ENCODE assay signal across 27 cellular contexts in genomic region chr2:133342283-133342895, GRCh38.
"Had no signal": no experiment of that assay in that cellular context is flagged by ENCODE, and none has a peak within 500 bp of the region (broad histone marks: within the 10 kb centered on the region; RNA-seq: fewer than 3 reads in every experiment).

No MANE protein-coding gene starts in this region.

- H3K36me3 Mint-ChIP-seq: activated CD4-positive, alpha-beta memory T cell treated with anti-CD3 and anti-CD28 coated beads for 36 hours; activated naive CD8-positive, alpha-beta T cell treated with anti-CD3 and anti-CD28 coated beads, Interleukin-2, amount 10 ng/mL, durations not matched to agents 7 days and 5 days; naive thymus-derived CD4-positive, alpha-beta T cell had no signal

- H3K4me3 Mint-ChIP-seq: activated CD4-positive, alpha-beta memory T cell treated with anti-CD3 and anti-CD28 coated beads for 36 hours; activated naive CD4-positive, alpha-beta T cell treated with anti-CD3 and anti-CD28 coated beads for 36 hours; activated naive CD8-positive, alpha-beta T cell treated with anti-CD3 and anti-CD28 coated beads, Interleukin-2, amount 10 ng/mL, durations not matched to agents 7 days and 5 days; activated T-cell treated with anti-CD3 and anti-CD28 coated beads, Interleukin-2, amount 50 U/mL, for 72 hours; naive thymus-derived CD4-positive, alpha-beta T cell; stimulated activated naive CD8-positive, alpha-beta T cell treated with anti-CD3 and anti-CD28 coated beads, Interleukin-15, Interleukin-2, amounts not matched to agents 100 ng/mL and 50 ng/mL, for 24 hours; T-helper 1 cell treated with Interleukin-12 subunit alpha and Interleukin-12 subunit beta and Interleukin-4 antibody, amounts not matched to agents 30 μg/mL and 1 μg/mL, for 36 hours had no signal

- H3K27ac ChIP-seq: hepatocyte, left ventricle myocardium inferior, neutrophil, ovary, psoas muscle, thyroid gland had no signal

- H3K4me1 Mint-ChIP-seq: activated naive CD8-positive, alpha-beta T cell treated with anti-CD3 and anti-CD28 coated beads, Interleukin-2, amount 10 ng/mL, durations not matched to agents 7 days and 5 days; naive thymus-derived CD4-positive, alpha-beta T cell had no signal

- H3K27me3 Mint-ChIP-seq: activated CD4-positive, alpha-beta memory T cell treated with anti-CD3 and anti-CD28 coated beads for 36 hours; activated naive CD8-positive, alpha-beta T cell treated with anti-CD3 and anti-CD28 coated beads, Interleukin-2, amount 10 ng/mL, durations not matched to agents 7 days and 5 days; stimulated activated naive CD8-positive, alpha-beta T cell treated with anti-CD3 and anti-CD28 coated beads, Interleukin-15, Interleukin-2, amounts not matched to agents 100 ng/mL and 50 ng/mL, for 24 hours had no signal

- DNase-seq: activated CD4-positive, alpha-beta memory T cell treated with anti-CD3 and anti-CD28 coated beads for 36 hours; activated CD4-positive, alpha-beta T cell treated with anti-CD3 and anti-CD28 coated beads for 4 hours; activated CD4-positive, CD25-positive, alpha-beta regulatory T cell; activated effector memory CD4-positive, alpha-beta T cell treated with Interleukin-2 at 50 U/mL for 16 hours; activated naive CD4-positive, alpha-beta T cell treated with anti-CD3 and anti-CD28 coated beads for 36 hours; activated naive CD8-positive, alpha-beta T cell treated with anti-CD3 and anti-CD28 coated beads, Interleukin-2, amount 10 ng/mL, durations not matched to agents 7 days and 5 days; activated T-cell treated with anti-CD3 and anti-CD28 coated beads, Interleukin-2, amount 50 U/mL, for 72 hours; amniotic stem cell; cerebellar nuclear complex; effector memory CD4-positive, alpha-beta T cell; foreskin melanocyte; glutamatergic neuron; left ventricle myocardium inferior; naive thymus-derived CD4-positive, alpha-beta T cell; ovary; psoas muscle; right cardiac atrium; stimulated activated CD4-positive, alpha-beta T cell treated with anti-CD3 and anti-CD28 coated beads, Interleukin-12 subunit alpha, Interleukin-12 subunit beta, amount 100 ng/mL, for 4 hours; stimulated activated CD4-positive, alpha-beta T cell treated with anti-CD3 and anti-CD28 coated beads, Interleukin-4, amount 100 ng/mL, for 4 hours; substantia nigra; T1000; thyroid gland had no signal

- ATAC-seq: activated T-cell treated with anti-CD3 and anti-CD28 coated beads, Interleukin-2, amount 50 U/mL, for 72 hours; esophagus mucosa; naive thymus-derived CD4-positive, alpha-beta T cell; psoas muscle; right cardiac atrium had no signal

- H3K27ac Mint-ChIP-seq: activated CD4-positive, alpha-beta memory T cell treated with anti-CD3 and anti-CD28 coated beads for 36 hours; activated naive CD4-positive, alpha-beta T cell treated with anti-CD3 and anti-CD28 coated beads for 36 hours; activated naive CD8-positive, alpha-beta T cell treated with anti-CD3 and anti-CD28 coated beads, Interleukin-2, amount 10 ng/mL, durations not matched to agents 7 days and 5 days; activated T-cell treated with anti-CD3 and anti-CD28 coated beads, Interleukin-2, amount 50 U/mL, for 72 hours; naive thymus-derived CD4-positive, alpha-beta T cell; stimulated activated naive CD8-positive, alpha-beta T cell treated with anti-CD3 and anti-CD28 coated beads, Interleukin-15, Interleukin-2, amounts not matched to agents 100 ng/mL and 50 ng/mL, for 24 hours; T-helper 1 cell treated with Interleukin-12 subunit alpha and Interleukin-12 subunit beta and Interleukin-4 antibody, amounts not matched to agents 30 μg/mL and 1 μg/mL, for 36 hours had no signal

- H3K9me3 Mint-ChIP-seq: activated CD4-positive, alpha-beta memory T cell treated with anti-CD3 and anti-CD28 coated beads for 36 hours; activated naive CD8-positive, alpha-beta T cell treated with anti-CD3 and anti-CD28 coated beads, Interleukin-2, amount 10 ng/mL, durations not matched to agents 7 days and 5 days; stimulated activated naive CD8-positive, alpha-beta T cell treated with anti-CD3 and anti-CD28 coated beads, Interleukin-15, Interleukin-2, amounts not matched to agents 100 ng/mL and 50 ng/mL, for 24 hours had no signal
